Comparison of ENCODE assay signal across 36 cellular contexts in genomic region chr9:93441181-93441580, GRCh38.
"Had no signal": no experiment of that assay in that cellular context is flagged by ENCODE, and none has a peak within 500 bp of the region (broad histone marks: within the 10 kb centered on the region; RNA-seq: fewer than 3 reads in every experiment).

No MANE protein-coding gene starts in this region.

- DNase-seq: activated B cell treated with CpG ODN at 0.5 μM for 24 hours; activated CD4-positive, alpha-beta memory T cell treated with anti-CD3 and anti-CD28 coated beads for 36 hours; activated CD4-positive, alpha-beta T cell treated with anti-CD3 and anti-CD28 coated beads for 4 hours; activated CD4-positive, alpha-beta T cell treated with anti-CD3 and anti-CD28 coated beads, Interleukin-2, amount 10 ng/mL, durations not matched to agents 24 days and 14 days; activated CD4-positive, alpha-beta T cell treated with anti-CD3 and anti-CD28 coated beads, Interleukin-2, amount 50 U/mL, for 1 hour; activated CD4-positive, alpha-beta T cell treated with anti-CD3 and anti-CD28 coated beads, Interleukin-2, amount 50 U/mL, for 4 hours; activated CD4-positive, CD25-positive, alpha-beta regulatory T cell treated with anti-CD3 and anti-CD28 coated beads, Interleukin-2, amount 50 U/mL, for 72 hours; activated CD8-positive, alpha-beta memory T cell treated with anti-CD3 and anti-CD28 coated beads, Interleukin-2, amount 50 U/mL, for 4 hours; activated CD8-positive, alpha-beta T cell treated with anti-CD3 and anti-CD28 coated beads for 36 hours; activated effector memory CD4-positive, alpha-beta T cell treated with anti-CD3 and anti-CD28 coated beads, Interleukin-2, amount 50 U/mL, for 16 hours; activated gamma-delta T cell treated with Interleukin-2 at 50 U/mL for 16 hours; activated naive CD4-positive, alpha-beta T cell; activated naive CD4-positive, alpha-beta T cell treated with anti-CD3 and anti-CD28 coated beads for 36 hours; activated naive CD4-positive, alpha-beta T cell treated with anti-CD3 and anti-CD28 coated beads, Interleukin-2, amount 50 U/mL, for 16 hours; activated naive CD8-positive, alpha-beta T cell treated with anti-CD3 and anti-CD28 coated beads for 36 hours; activated T-cell treated with anti-CD3 and anti-CD28 coated beads for 4 hours; activated T-cell treated with anti-CD3 and anti-CD28 coated beads, Interleukin-2, amount 50 U/mL, for 1 hour; activated T-cell treated with anti-CD3 and anti-CD28 coated beads, Interleukin-2, amount 50 U/mL, for 4 hours; activated T-cell treated with anti-CD3 and anti-CD28 coated beads, Interleukin-2, amount 50 U/mL, for 72 hours; adrenal gland; amniotic stem cell; aorta; body of pancreas; brain microvascular endothelial cell; central memory CD4-positive, alpha-beta T cell; T-helper 2 cell; T-helper 9 cell had no signal

- H3K27me3 ChIP-seq: adrenal gland, body of pancreas, brain microvascular endothelial cell, breast epithelium had no signal

- H3K9me3 Mint-ChIP-seq: activated B cell treated with CpG ODN at 0.5 μM for 24 hours; activated CD4-positive, alpha-beta memory T cell treated with anti-CD3 and anti-CD28 coated beads for 36 hours; activated CD4-positive, alpha-beta T cell treated with anti-CD3 and anti-CD28 coated beads, Interleukin-2, amount 10 ng/mL, durations not matched to agents 24 days and 14 days; activated CD8-positive, alpha-beta T cell treated with anti-CD3 and anti-CD28 coated beads for 36 hours; activated naive CD4-positive, alpha-beta T cell treated with anti-CD3 and anti-CD28 coated beads for 36 hours; activated naive CD4-positive, alpha-beta T cell treated with anti-CD3 and anti-CD28 coated beads, Interleukin-2, amount 50 U/mL, for 72 hours; activated naive CD8-positive, alpha-beta T cell treated with anti-CD3 and anti-CD28 coated beads for 36 hours; activated T-cell treated with anti-CD3 and anti-CD28 coated beads, Interleukin-2, amount 50 U/mL, for 4 hours; activated T-cell treated with anti-CD3 and anti-CD28 coated beads, Interleukin-2, amount 50 U/mL, for 72 hours; activated T-helper 1 cell treated with anti-CD3 and anti-CD28 coated beads, Interleukin-12 subunit alpha, Interleukin-12 subunit beta, Interleukin-2, Interleukin-4 antibody, amounts not matched to agents 30 ng/mL and 10 ng/mL and 1 ng/mL, durations not matched to agents 14 hours and 24 hours and 36 hours; activated T-helper 17 cell treated with anti-CD3 and anti-CD28 coated beads, Interleukin-2, amount 50 U/mL, for 72 hours; T-helper 1 cell treated with Interleukin-12 subunit alpha and Interleukin-12 subunit beta and Interleukin-4 antibody, amounts not matched to agents 30 μg/mL and 1 μg/mL, for 36 hours; T-helper 2 cell treated with Interferon-gamma antibody and Interleukin-4, amounts not matched to agents 5 μg/mL and 100 μg/mL, for 36 hours had no signal

- ATAC-seq: activated CD8-positive, alpha-beta T cell treated with anti-CD3 and anti-CD28 coated beads for 36 hours; activated naive CD4-positive, alpha-beta T cell treated with anti-CD3 and anti-CD28 coated beads, Interleukin-2, amount 50 U/mL, for 72 hours; activated T-cell treated with anti-CD3 and anti-CD28 coated beads, Interleukin-2, amount 50 U/mL, for 4 hours; activated T-cell treated with anti-CD3 and anti-CD28 coated beads, Interleukin-2, amount 50 U/mL, for 72 hours; activated T-helper 17 cell treated with anti-CD3 and anti-CD28 coated beads, Interleukin-2, amount 50 U/mL, for 72 hours; body of pancreas had no signal

- H3K36me3 ChIP-seq: breast epithelium had no signal

- H3K27ac Mint-ChIP-seq: activated B cell treated with CpG ODN at 0.5 μM for 24 hours; activated CD4-positive, alpha-beta memory T cell treated with anti-CD3 and anti-CD28 coated beads for 36 hours; activated CD4-positive, alpha-beta T cell treated with anti-CD3 and anti-CD28 coated beads, Interleukin-2, amount 10 ng/mL, durations not matched to agents 24 days and 14 days; activated CD8-positive, alpha-beta T cell treated with anti-CD3 and anti-CD28 coated beads for 36 hours; activated naive CD4-positive, alpha-beta T cell treated with anti-CD3 and anti-CD28 coated beads for 36 hours; activated naive CD4-positive, alpha-beta T cell treated with anti-CD3 and anti-CD28 coated beads, Interleukin-2, amount 50 U/mL, for 72 hours; activated naive CD8-positive, alpha-beta T cell treated with anti-CD3 and anti-CD28 coated beads for 36 hours; activated T-cell treated with anti-CD3 and anti-CD28 coated beads, Interleukin-2, amount 50 U/mL, for 72 hours; activated T-helper 1 cell treated with anti-CD3 and anti-CD28 coated beads, Interleukin-12 subunit alpha, Interleukin-12 subunit beta, Interleukin-2, Interleukin-4 antibody, amounts not matched to agents 30 ng/mL and 10 ng/mL and 1 ng/mL, durations not matched to agents 14 hours and 24 hours and 36 hours; activated T-helper 17 cell treated with anti-CD3 and anti-CD28 coated beads, Interleukin-2, amount 50 U/mL, for 72 hours; T-helper 1 cell treated with Interleukin-12 subunit alpha and Interleukin-12 subunit beta and Interleukin-4 antibody, amounts not matched to agents 30 μg/mL and 1 μg/mL, for 36 hours; T-helper 2 cell treated with Interferon-gamma antibody and Interleukin-4, amounts not matched to agents 5 μg/mL and 100 μg/mL, for 36 hours had no signal

- FAIRE-seq: astrocyte, TTC549 had no signal

- H3K27me3 Mint-ChIP-seq: activated B cell treated with CpG ODN at 0.5 μM for 24 hours; activated CD4-positive, alpha-beta memory T cell treated with anti-CD3 and anti-CD28 coated beads for 36 hours; activated CD4-positive, alpha-beta T cell treated with anti-CD3 and anti-CD28 coated beads, Interleukin-2, amount 10 ng/mL, durations not matched to agents 24 days and 14 days; activated CD8-positive, alpha-beta T cell treated with anti-CD3 and anti-CD28 coated beads for 36 hours; activated naive CD8-positive, alpha-beta T cell treated with anti-CD3 and anti-CD28 coated beads for 36 hours; activated T-helper 17 cell treated with anti-CD3 and anti-CD28 coated beads, Interleukin-2, amount 50 U/mL, for 72 hours had no signal

- H3K9me3 ChIP-seq: adrenal gland, body of pancreas, breast epithelium had no signal

- H3K4me3 ChIP-seq: adrenal gland, body of pancreas, breast epithelium had no signal

- H3K4me1 Mint-ChIP-seq: activated B cell treated with CpG ODN at 0.5 μM for 24 hours; activated naive CD8-positive, alpha-beta T cell treated with anti-CD3 and anti-CD28 coated beads for 36 hours had no signal

- H3K4me3 Mint-ChIP-seq: activated B cell treated with CpG ODN at 0.5 μM for 24 hours; activated CD4-positive, alpha-beta memory T cell treated with anti-CD3 and anti-CD28 coated beads for 36 hours; activated CD4-positive, alpha-beta T cell treated with anti-CD3 and anti-CD28 coated beads, Interleukin-2, amount 10 ng/mL, durations not matched to agents 24 days and 14 days; activated CD8-positive, alpha-beta T cell treated with anti-CD3 and anti-CD28 coated beads for 36 hours; activated naive CD4-positive, alpha-beta T cell treated with anti-CD3 and anti-CD28 coated beads for 36 hours; activated naive CD8-positive, alpha-beta T cell treated with anti-CD3 and anti-CD28 coated beads for 36 hours; activated T-cell treated with anti-CD3 and anti-CD28 coated beads, Interleukin-2, amount 50 U/mL, for 4 hours; activated T-cell treated with anti-CD3 and anti-CD28 coated beads, Interleukin-2, amount 50 U/mL, for 72 hours; activated T-helper 1 cell treated with anti-CD3 and anti-CD28 coated beads, Interleukin-12 subunit alpha, Interleukin-12 subunit beta, Interleukin-2, Interleukin-4 antibody, amounts not matched to agents 30 ng/mL and 10 ng/mL and 1 ng/mL, durations not matched to agents 14 hours and 24 hours and 36 hours; activated T-helper 17 cell treated with anti-CD3 and anti-CD28 coated beads, Interleukin-2, amount 50 U/mL, for 72 hours; T-helper 1 cell treated with Interleukin-12 subunit alpha and Interleukin-12 subunit beta and Interleukin-4 antibody, amounts not matched to agents 30 μg/mL and 1 μg/mL, for 36 hours; T-helper 2 cell treated with Interferon-gamma antibody and Interleukin-4, amounts not matched to agents 5 μg/mL and 100 μg/mL, for 36 hours had no signal

- H3K4me1 ChIP-seq: adrenal gland, body of pancreas, breast epithelium had no signal

- H3K27ac ChIP-seq: adrenal gland, body of pancreas, brain microvascular endothelial cell, breast epithelium, VCaP had no signal
